In genomic region chr18:55343396-55344073, GRCh38 we compare ENCODE assay signal across 8 cellular contexts.
DNase-seq lines count a peak whose midpoint lies in the region; ATAC-seq and TF ChIP-seq lines count a peak whose summit lies in the region.

No MANE protein-coding gene starts in this region.

- no peaks in the 10 kb centered on the region for H3K27me3 Mint-ChIP-seq in activated T-helper 17 cell treated with anti-CD3 and anti-CD28 coated beads, Interleukin-2, amount 50 U/mL, for 72 hours

- no peaks in the 10 kb centered on the region for H3K4me1 Mint-ChIP-seq in activated T-helper 17 cell treated with anti-CD3 and anti-CD28 coated beads, Interleukin-2, amount 50 U/mL, for 72 hours

- H3K9me3 ChIP-seq in left ventricle myocardium inferior (replicated peaks) = no peaks in the 10 kb centered on the region
- H3K9me3 ChIP-seq in vagina = no peaks in the 10 kb centered on the region

- ATAC-seq in HG03175 (IDR thresholded peaks at IDR 0.05; ENCODE audit: unreplicated experiment) = peak; percentile 87
- no peak for ATAC-seq in activated T-helper 17 cell treated with anti-CD3 and anti-CD28 coated beads, Interleukin-2, amount 50 U/mL, for 72 hours (replicated peaks)
- ATAC-seq in GM18873 (IDR thresholded peaks at IDR 0.05; ENCODE audit: low FRiP score, unreplicated experiment) = no peak

- TF ChIP-seq POLR2A in vagina (IDR thresholded peaks at IDR 0.05) = no peak

- H3K36me3 ChIP-seq in left ventricle myocardium inferior = no peaks in the 10 kb centered on the region
- no peaks in the 10 kb centered on the region for H3K36me3 ChIP-seq in vagina

- H3K27ac Mint-ChIP-seq in activated T-helper 17 cell treated with anti-CD3 and anti-CD28 coated beads, Interleukin-2, amount 50 U/mL, for 72 hours = no peak overlapping the region

- H3K4me1 ChIP-seq in left ventricle myocardium inferior (peaks cover 49% of the 10 kb centered on the region), vagina (peaks cover 5% of the 10 kb centered on the region)

- intact Hi-C loops in left ventricle myocardium inferior (cut with micrococcal nuclease) = loop anchor here (10.0 kb wide), 2 partner anchors 61 to 521 kb away; no protein-coding TSS in a partner anchor
- intact Hi-C loops in vagina (cut with DNase I) = no loop called here

- no peaks in the 10 kb centered on the region for H3K36me3 Mint-ChIP-seq in activated T-helper 17 cell treated with anti-CD3 and anti-CD28 coated beads, Interleukin-2, amount 50 U/mL, for 72 hours (ENCODE audit: low read depth)

- no peaks in the 10 kb centered on the region for H3K9me3 Mint-ChIP-seq in activated T-helper 17 cell treated with anti-CD3 and anti-CD28 coated beads, Interleukin-2, amount 50 U/mL, for 72 hours

- TF ChIP-seq CTCF in left ventricle myocardium inferior (IDR thresholded peaks at IDR 0.05; ENCODE audit: borderline replicate concordance) = peak; percentile 71
- peak; percentile 12 to 44 (median 42) for TF ChIP-seq CTCF in vagina (IDR thresholded peaks at IDR 0.05)

- no peaks in the 10 kb centered on the region for H3K27me3 ChIP-seq in left ventricle myocardium inferior (ENCODE audit: low read depth)
- H3K27me3 ChIP-seq in vagina = no peaks in the 10 kb centered on the region

- peak overlapping the region; percentile 38 for H3K27ac ChIP-seq in left ventricle myocardium inferior (replicated peaks)
- no peak overlapping the region for H3K27ac ChIP-seq in vagina

- DNase-seq in NCI-H82 (lab: John Stamatoyannopoulos, UW) (peak; percentile 9), NCI-H82 treated with DMSO at 0.1 percent for 48 hours (lab: John Stamatoyannopoulos, UW; ENCODE audit: unreplicated experiment) (no peak), SK-N-DZ (ENCODE audit: low spot score) (peak; percentile 17), left ventricle myocardium inferior (no peak), vagina (ENCODE audit: extremely low spot score in 2 of 2) (no peak)

- no peak overlapping the region for H3K4me3 Mint-ChIP-seq in activated T-helper 17 cell treated with anti-CD3 and anti-CD28 coated beads, Interleukin-2, amount 50 U/mL, for 72 hours

- H3K4me3 ChIP-seq in left ventricle myocardium inferior (no peak overlapping the region), vagina (no peak overlapping the region)

Comparison
In these comparisons a context has a peak if more than half of its experiments do, and no peak if none do; other contexts are left out.
1. DNase-seq: peak in NCI-H82 (single experiment) and SK-N-DZ (single experiment); none in NCI-H82 treated with DMSO at 0.1 percent for 48 hours (single experiment), left ventricle myocardium inferior (single experiment) and vagina (0 of 2).